12 cellular contexts compared by ENCODE assay signal in genomic region chr12:25001311-25001710, GRCh38. TPM values are rescaled to one million over a fixed set of nuclear protein-coding genes. Genes with fewer than 3 reads are reported as not detected.
"Had no signal": no experiment of that assay in that cellular context is flagged by ENCODE, and none has a peak within 500 bp of the region (broad histone marks: within the 10 kb centered on the region; RNA-seq: fewer than 3 reads in every experiment).

No MANE protein-coding gene starts in this region.

- H3K9me3 Mint-ChIP-seq: activated T-helper 2 cell treated with anti-CD3 and anti-CD28 coated beads, Interferon-gamma antibody, Interleukin-2, Interleukin-4, amounts not matched to agents 10 μg/mL and 5 μg/mL and 100 μg/mL, durations not matched to agents 14 hours and 24 hours and 36 hours; brain; naive thymus-derived CD8-positive, alpha-beta T cell had no signal

- DNase-seq: activated CD4-positive, alpha-beta T cell treated with anti-CD3 and anti-CD28 coated beads, Interleukin-2, amount 50 U/mL, for 1 hour; activated naive CD4-positive, alpha-beta T cell treated with anti-CD3 and anti-CD28 coated beads, Interleukin-2, amount 50 U/mL, for 16 hours; dermis blood vessel endothelial cell; erythroblast; left colon; naive thymus-derived CD8-positive, alpha-beta T cell; stimulated activated CD4-positive, alpha-beta T cell treated with anti-CD3 and anti-CD28 coated beads, Interleukin-15, amount 100 ng/mL, for 24 hours; stimulated activated CD4-positive, alpha-beta T cell treated with anti-CD3 and anti-CD28 coated beads, Interleukin-4, amount 100 ng/mL, for 24 hours; tibial artery; uterus had no signal

- H3K4me3 Mint-ChIP-seq: brain; naive thymus-derived CD8-positive, alpha-beta T cell had no signal

- H3K36me3 Mint-ChIP-seq: brain; naive thymus-derived CD8-positive, alpha-beta T cell had no signal

- ATAC-seq: left colon; naive thymus-derived CD8-positive, alpha-beta T cell had no signal

- H3K27ac Mint-ChIP-seq: activated T-helper 2 cell treated with anti-CD3 and anti-CD28 coated beads, Interferon-gamma antibody, Interleukin-2, Interleukin-4, amounts not matched to agents 10 μg/mL and 5 μg/mL and 100 μg/mL, durations not matched to agents 14 hours and 24 hours and 36 hours; naive thymus-derived CD8-positive, alpha-beta T cell had no signal

RNA-seq across cellular contexts. Expression of gene BCAT1, which starts 52.4 kb away (rescaled TPM):
- polyA plus RNA-seq: naive thymus-derived CD8-positive, alpha-beta T cell had no signal
